11 cellular contexts compared by ENCODE assay signal in the genomic region with DNA sequence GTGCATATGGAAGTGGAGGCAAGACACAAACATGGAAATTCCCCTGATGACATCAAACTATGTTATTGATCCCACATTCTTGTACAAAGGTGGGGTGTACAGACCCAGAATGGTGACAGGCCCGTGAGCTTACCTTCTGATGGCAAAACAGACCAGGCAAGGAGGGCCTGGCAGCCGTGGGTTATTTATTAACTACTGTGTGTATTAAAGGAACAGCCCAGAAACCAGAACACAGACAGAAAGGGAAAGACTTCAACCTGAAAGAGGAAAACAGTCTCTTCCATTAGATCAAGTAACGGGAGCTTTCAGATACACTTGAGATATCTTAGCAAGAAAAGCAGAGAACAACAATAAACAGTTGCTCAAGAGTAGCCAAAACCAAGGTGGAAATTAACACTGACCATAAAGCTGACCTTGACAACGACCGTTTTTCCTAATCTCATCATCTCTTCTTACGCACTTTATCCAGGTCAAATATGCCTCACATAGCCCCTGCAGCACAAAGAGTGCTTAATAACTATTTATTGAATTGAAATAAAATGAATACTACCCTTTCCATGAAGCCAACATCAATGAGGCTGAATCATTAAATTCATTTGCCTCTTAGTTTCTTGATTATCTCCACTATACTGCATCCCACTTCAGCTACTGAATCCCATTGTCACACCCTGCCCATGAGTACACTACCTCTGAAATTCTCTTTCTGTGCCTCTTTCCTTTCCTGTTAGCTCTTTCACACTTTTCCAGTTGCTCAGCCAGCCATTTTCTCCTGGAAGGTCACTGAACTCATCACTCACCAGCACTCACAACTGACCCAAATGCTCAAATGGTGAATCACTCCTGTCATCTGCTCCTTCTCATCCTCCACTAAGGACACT.
DNase-seq lines count a peak whose midpoint lies in the region; ATAC-seq, FAIRE-seq and TF ChIP-seq lines count a peak whose summit lies in the region.
"Had no signal": no experiment of that assay in that cellular context is flagged by ENCODE, and none has a peak within 500 bp of the region (broad histone marks: within the 10 kb centered on the region; RNA-seq: fewer than 3 reads in every experiment).

No MANE protein-coding gene starts in this region.

- peak overlapping the region; percentile 10; the same call in 1 of the 2 replicates for H3K9ac ChIP-seq in HepG2 (ENCODE audit: insufficient read depth, low read depth, low read length)

- no peaks in the 10 kb centered on the region for H3K36me3 ChIP-seq in HepG2 (replicated peaks in 1 of 2; ENCODE audit: control insufficient read depth in 1 of 2, insufficient read depth in 2 of 2, low read length in 2 of 2)

- TF ChIP-seq CTCF in HepG2 (CRISPR knock-in tag; IDR thresholded peaks at IDR 0.05): no peak

- H3K4me3 ChIP-seq in HepG2 (replicated peaks in 1 of 3; ENCODE audit: insufficient read depth in 1 of 3, low read depth in 2 of 3, low read length in 3 of 3): peak overlapping the region; percentile 18 to 45 (median 29); a peak in 3 of 6 replicates

- intact Hi-C loops in HepG2 (cut with micrococcal nuclease; ENCODE audit: unreplicated experiment): no loop called here

- H4K20me1 ChIP-seq in HepG2 (ENCODE audit: insufficient read depth, low read length): no peaks in the 10 kb centered on the region

- no peak overlapping the region for H3K27ac ChIP-seq in HepG2 (ENCODE audit: extremely low read length, insufficient read depth, low read length)

- peak in 1 of 2 experiments; percentile 31; a peak in 1 of 4 replicates for TF ChIP-seq POLR2A in HepG2 (IDR thresholded peaks at IDR 0.05; ENCODE audit: insufficient read depth in 1 of 2, low read depth in 2 of 2, low read length in 2 of 2)

- ATAC-seq in HepG2: peak; percentile 98
- no peak for ATAC-seq in GM21526 (IDR thresholded peaks at IDR 0.05; ENCODE audit: low FRiP score, unreplicated experiment)
- ATAC-seq in GM18520 (IDR thresholded peaks at IDR 0.05; ENCODE audit: unreplicated experiment): no peak

- peak in 1 of 2 experiments; percentile 66; a peak in 2 of 4 replicates for TF ChIP-seq EP300 in HepG2 (IDR thresholded peaks at IDR 0.05; ENCODE audit: low read depth in 2 of 2, low read length in 2 of 2)
- TF ChIP-seq EP300 in HepG2 (CRISPR knock-in tag; IDR thresholded peaks at IDR 0.05; ENCODE audit: borderline replicate concordance): no peak

- DNase-seq in ACHN (peak; percentile 92), HTR-8/SVneo (ENCODE audit: insufficient read length, low spot score) (peak; percentile 78), dermis blood vessel endothelial cell (peak; percentile 69), HepG2 (ENCODE audit: low spot score) (peak; percentile 88), NCI-H1930 (lab: John Stamatoyannopoulos, UW) (no peak), anterior cingulate cortex (lab: John Stamatoyannopoulos, UW) (no peak)
- DNase-seq: activated CD4-positive, CD25-positive, alpha-beta regulatory T cell; H9; NCI-H1092 treated with DMSO at 0.1 percent for 48 hours had no signal

- TF ChIP-seq RAD21 in HepG2 (CRISPR knock-in tag; IDR thresholded peaks at IDR 0.05): no peak

- FAIRE-seq in HTR-8/SVneo (lab: Jason Lieb, UNC) (peak; percentile 95), HepG2 (lab: Jason Lieb, UNC) (peak; percentile 73)

- no peaks in the 10 kb centered on the region for H3K79me2 ChIP-seq in HepG2 (ENCODE audit: insufficient read depth, low read length)

- peaks cover 27% of the 10 kb centered on the region for H3K4me1 ChIP-seq in HepG2 (ENCODE audit: insufficient read depth, low read length)

- CTCF ChIA-PET in HepG2 (lab: Yijun Ruan, JAX; ENCODE audit: low intra/inter-chr PET ratio, low total read pairs): no interaction called here

- H3K9me3 ChIP-seq in HepG2 (ENCODE audit: low read length): no peaks in the 10 kb centered on the region

- H3K4me2 ChIP-seq in HepG2 (ENCODE audit: low read depth, low read length): peak overlapping the region; percentile 81

- BruUV-seq in HepG2 (replicated peaks; lab: Mats Ljungman, UMichigan): no TSS peak

- H3K27me3 ChIP-seq in HepG2 (ENCODE audit: control insufficient read depth in 1 of 2, insufficient read depth in 2 of 2, low read length in 2 of 2): peaks cover 3 to 17% of the 10 kb centered on the region in 2 experiments; a peak in 2 of 5 replicates

- POLR2A ChIA-PET in HepG2 (lab: Yijun Ruan, JAX): interaction anchor here (1.2 to 1.4 kb wide), 2 partner anchors 179 to 383 kb away, joined by 7 to 8 read pairs; a partner anchor contains a TSS

- peak overlapping the region; percentile 18 for H2AFZ ChIP-seq in HepG2 (ENCODE audit: low read length)

- 0% methylated on average over 6 of the region's 6 CpGs for WGBS in HepG2 (ENCODE audit: low lambda C conversion rate)

- in situ Hi-C loops in ACHN (cut with HindIII; ENCODE audit: low pct_ligation_motif_present, low pct_unique_long_range_greater_than_20kb, low sequenced_read_pairs) (no loop called here), HepG2 (cut with HindIII; ENCODE audit: extremely low pct_ligation_motif_present, low pct_unique_long_range_greater_than_20kb) (no loop called here)

TF ChIP-seq in HepG2, 621 proteins besides CTCF, POLR2A, EP300 and RAD21 (continues in another document):
- TF ChIP-seq MED1 (CRISPR knock-in tag; IDR thresholded peaks at IDR 0.05) (peak; percentile 37; the same call in 1 of the 2 replicates), ZSCAN21 (CRISPR knock-in tag; IDR thresholded peaks at IDR 0.05; ENCODE audit: borderline replicate concordance) (no peak), KDM2A (CRISPR knock-in tag; IDR thresholded peaks at IDR 0.05; ENCODE audit: borderline replicate concordance, low read depth) (no peak), BRCA1 (CRISPR knock-in tag; IDR thresholded peaks at IDR 0.05) (no peak), ZNF232 (CRISPR knock-in tag; IDR thresholded peaks at IDR 0.05; ENCODE audit: borderline replicate concordance) (no peak), ZNF629 (CRISPR knock-in tag; conservative IDR thresholded peaks at IDR 0.05) (no peak), ZNF3 (CRISPR knock-in tag; IDR thresholded peaks at IDR 0.05) (0 out of 2 replicates have a peak, but pooled peaks have one; percentile 32), JUN (CRISPR knock-in tag; IDR thresholded peaks at IDR 0.05) (peak; percentile 68; the same call in 1 of the 2 replicates), ONECUT2 (CRISPR knock-in tag; IDR thresholded peaks at IDR 0.05) (peak; percentile 84), SKI (IDR thresholded peaks at IDR 0.05; ENCODE audit: partially characterized antibody) (no peak), ZNF30 (CRISPR knock-in tag; IDR thresholded peaks at IDR 0.05) (no peak), RXRB (CRISPR knock-in tag; IDR thresholded peaks at IDR 0.05; ENCODE audit: borderline replicate concordance) (peak; percentile 88), SYNCRIP (IDR thresholded peaks at IDR 0.05; ENCODE audit: insufficient read depth, low read depth, low read length) (no peak), ZNF713 (CRISPR knock-in tag; IDR thresholded peaks at IDR 0.05) (0 out of 2 replicates have a peak, but pooled peaks have one; percentile 59), NR2F6 (IDR thresholded peaks at IDR 0.05) (no peak), NR2F6 (CRISPR knock-in tag; IDR thresholded peaks at IDR 0.05) (0 out of 2 replicates have a peak, but pooled peaks have one; percentile 18), TOPORS (CRISPR knock-in tag; IDR thresholded peaks at IDR 0.05) (no peak)
- TF ChIP-seq, protein P1, sequence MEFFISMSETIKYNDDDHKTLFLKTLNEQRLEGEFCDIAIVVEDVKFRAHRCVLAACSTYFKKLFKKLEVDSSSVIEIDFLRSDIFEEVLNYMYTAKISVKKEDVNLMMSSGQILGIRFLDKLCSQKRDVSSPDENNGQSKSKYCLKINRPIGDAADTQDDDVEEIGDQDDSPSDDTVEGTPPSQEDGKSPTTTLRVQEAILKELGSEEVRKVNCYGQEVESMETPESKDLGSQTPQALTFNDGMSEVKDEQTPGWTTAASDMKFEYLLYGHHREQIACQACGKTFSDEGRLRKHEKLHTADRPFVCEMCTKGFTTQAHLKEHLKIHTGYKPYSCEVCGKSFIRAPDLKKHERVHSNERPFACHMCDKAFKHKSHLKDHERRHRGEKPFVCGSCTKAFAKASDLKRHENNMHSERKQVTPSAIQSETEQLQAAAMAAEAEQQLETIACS (CRISPR knock-in tag; IDR thresholded peaks at IDR 0.05): 0 out of 2 replicates have a peak, but pooled peaks have one; percentile 20
- TF ChIP-seq, protein P2, sequence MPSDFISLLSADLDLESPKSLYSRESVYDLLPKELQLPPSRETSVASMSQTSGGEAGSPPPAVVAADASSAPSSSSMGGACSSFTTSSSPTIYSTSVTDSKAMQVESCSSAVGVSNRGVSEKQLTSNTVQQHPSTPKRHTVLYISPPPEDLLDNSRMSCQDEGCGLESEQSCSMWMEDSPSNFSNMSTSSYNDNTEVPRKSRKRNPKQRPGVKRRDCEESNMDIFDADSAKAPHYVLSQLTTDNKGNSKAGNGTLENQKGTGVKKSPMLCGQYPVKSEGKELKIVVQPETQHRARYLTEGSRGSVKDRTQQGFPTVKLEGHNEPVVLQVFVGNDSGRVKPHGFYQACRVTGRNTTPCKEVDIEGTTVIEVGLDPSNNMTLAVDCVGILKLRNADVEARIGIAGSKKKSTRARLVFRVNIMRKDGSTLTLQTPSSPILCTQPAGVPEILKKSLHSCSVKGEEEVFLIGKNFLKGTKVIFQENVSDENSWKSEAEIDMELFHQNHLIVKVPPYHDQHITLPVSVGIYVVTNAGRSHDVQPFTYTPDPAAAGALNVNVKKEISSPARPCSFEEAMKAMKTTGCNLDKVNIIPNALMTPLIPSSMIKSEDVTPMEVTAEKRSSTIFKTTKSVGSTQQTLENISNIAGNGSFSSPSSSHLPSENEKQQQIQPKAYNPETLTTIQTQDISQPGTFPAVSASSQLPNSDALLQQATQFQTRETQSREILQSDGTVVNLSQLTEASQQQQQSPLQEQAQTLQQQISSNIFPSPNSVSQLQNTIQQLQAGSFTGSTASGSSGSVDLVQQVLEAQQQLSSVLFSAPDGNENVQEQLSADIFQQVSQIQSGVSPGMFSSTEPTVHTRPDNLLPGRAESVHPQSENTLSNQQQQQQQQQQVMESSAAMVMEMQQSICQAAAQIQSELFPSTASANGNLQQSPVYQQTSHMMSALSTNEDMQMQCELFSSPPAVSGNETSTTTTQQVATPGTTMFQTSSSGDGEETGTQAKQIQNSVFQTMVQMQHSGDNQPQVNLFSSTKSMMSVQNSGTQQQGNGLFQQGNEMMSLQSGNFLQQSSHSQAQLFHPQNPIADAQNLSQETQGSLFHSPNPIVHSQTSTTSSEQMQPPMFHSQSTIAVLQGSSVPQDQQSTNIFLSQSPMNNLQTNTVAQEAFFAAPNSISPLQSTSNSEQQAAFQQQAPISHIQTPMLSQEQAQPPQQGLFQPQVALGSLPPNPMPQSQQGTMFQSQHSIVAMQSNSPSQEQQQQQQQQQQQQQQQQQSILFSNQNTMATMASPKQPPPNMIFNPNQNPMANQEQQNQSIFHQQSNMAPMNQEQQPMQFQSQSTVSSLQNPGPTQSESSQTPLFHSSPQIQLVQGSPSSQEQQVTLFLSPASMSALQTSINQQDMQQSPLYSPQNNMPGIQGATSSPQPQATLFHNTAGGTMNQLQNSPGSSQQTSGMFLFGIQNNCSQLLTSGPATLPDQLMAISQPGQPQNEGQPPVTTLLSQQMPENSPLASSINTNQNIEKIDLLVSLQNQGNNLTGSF (CRISPR knock-in tag; IDR thresholded peaks at IDR 0.05): no peak

Comparison
In these comparisons a context has a peak if more than half of its experiments do, and no peak if none do; other contexts are left out.
1. DNase-seq: peak in ACHN (single experiment), HTR-8/SVneo (single experiment), dermis blood vessel endothelial cell (single experiment) and HepG2 (single experiment); none in NCI-H1930 (0 of 2) and anterior cingulate cortex (0 of 58).